8 cellular contexts compared by ENCODE assay signal in the genomic region with DNA sequence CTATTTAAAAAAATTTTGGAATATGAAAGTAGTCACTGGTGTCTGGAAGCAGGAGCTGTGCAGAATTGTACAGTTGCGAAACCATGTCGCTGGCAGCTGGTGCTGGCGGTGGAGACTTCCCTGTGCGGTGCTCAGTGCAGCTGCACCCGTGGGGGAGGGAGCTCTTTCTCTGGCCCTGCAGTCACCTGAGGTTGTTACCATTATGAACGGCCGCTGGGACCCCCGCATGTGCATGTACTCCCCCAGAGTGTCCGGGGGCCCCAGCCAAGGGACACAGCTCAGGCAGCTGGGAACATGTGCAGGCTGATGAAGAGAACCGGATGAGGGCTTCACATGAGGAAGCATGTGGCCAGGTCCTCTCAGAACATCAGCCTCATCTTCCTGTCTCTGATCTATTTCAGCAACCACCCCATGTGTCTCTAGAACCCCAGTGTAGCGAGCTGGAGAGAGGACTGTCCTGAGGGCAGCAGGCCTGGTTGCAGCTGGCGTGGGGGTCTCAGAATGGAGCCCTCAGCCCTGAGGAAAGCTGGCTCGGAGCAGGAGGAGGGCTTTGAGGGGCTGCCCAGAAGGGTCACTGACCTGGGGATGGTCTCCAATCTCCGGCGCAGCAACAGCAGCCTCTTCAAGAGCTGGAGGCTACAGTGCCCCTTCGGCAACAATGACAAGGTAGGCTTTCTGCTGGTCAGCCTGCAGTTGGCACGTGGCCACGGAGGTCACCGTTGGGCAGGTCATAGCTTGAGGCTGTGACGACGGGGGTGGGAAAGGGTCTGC. TPM values are rescaled to one million over a fixed set of nuclear protein-coding genes. Genes with fewer than 3 reads are reported as not detected.
A peak's percentile ranks its signal among the peaks of the same experiment; 100 is the strongest.
DNase-seq lines count a peak whose midpoint lies in the region; ATAC-seq and TF ChIP-seq lines count a peak whose summit lies in the region.

TSS of gene TRPM2 (plus strand) at position 422 of the 771 bp plus-strand sequence. CDS start at position 502, 80 bp downstream.

- H3K27me3 Mint-ChIP-seq in activated T-cell treated with anti-CD3 and anti-CD28 coated beads, Interleukin-2, amount 50 U/mL, for 4 hours (ENCODE audit: low read depth), result peaks cover 15% of the 10 kb centered on the region

- no peak for TF ChIP-seq POLR2A in ovary (IDR thresholded peaks at IDR 0.05)

- no peaks in the 10 kb centered on the region for H3K79me2 ChIP-seq in DOHH2 (ENCODE audit: control insufficient read depth, low read length)

- H3K27ac ChIP-seq in DOHH2 (ENCODE audit: low read depth, low read length), result no peak within 1 kb of the TSS
- H3K27ac ChIP-seq in layer of hippocampus (ENCODE audit: low read depth, low read length), result peak within 1 kb of the TSS; percentile 46
- H3K27ac ChIP-seq in ovary, result no peak within 1 kb of the TSS
- no peak within 1 kb of the TSS for H3K27ac ChIP-seq in foreskin keratinocyte

- no peaks in the 10 kb centered on the region for H4K20me1 ChIP-seq in DOHH2 (ENCODE audit: control insufficient read depth, insufficient read depth, low read depth, low read length)

- 40 to 41% (median 40%) methylated on average over 20 to 21 of the region's 21 CpGs for WGBS in ovary, 3 donors

- H3F3A ChIP-seq in DOHH2 (ENCODE audit: control insufficient read depth, insufficient read depth), result no peaks in the 10 kb centered on the region

- H3K4me1 ChIP-seq in DOHH2 (ENCODE audit: control insufficient read depth, low read length) (peaks cover 30% of the 10 kb centered on the region), ovary (ENCODE audit: insufficient read depth) (no peaks in the 10 kb centered on the region), foreskin keratinocyte (no peaks in the 10 kb centered on the region)

- intact Hi-C loops in ovary (cut with DNase I), result loop anchor here in 1 of 4 donors (10.0 kb wide), 1 partner anchor 111 kb away; no protein-coding TSS in a partner anchor

- no peaks in the 10 kb centered on the region for H3K36me3 Mint-ChIP-seq in activated T-cell treated with anti-CD3 and anti-CD28 coated beads, Interleukin-2, amount 50 U/mL, for 4 hours (ENCODE audit: insufficient read depth)

- H3K9me2 ChIP-seq in DOHH2 (replicated peaks; ENCODE audit: control insufficient read depth, low read length), result no peaks in the 10 kb centered on the region

- peaks cover 41% of the 10 kb centered on the region for H3K4me1 Mint-ChIP-seq in activated T-cell treated with anti-CD3 and anti-CD28 coated beads, Interleukin-2, amount 50 U/mL, for 4 hours (ENCODE audit: low read depth)

- H3K36me3 ChIP-seq in DOHH2 (ENCODE audit: control insufficient read depth, low read length), result no peaks in the 10 kb centered on the region
- H3K36me3 ChIP-seq in ovary, result no peaks in the 10 kb centered on the region

- no peaks in the 10 kb centered on the region for H3K9me3 Mint-ChIP-seq in activated T-cell treated with anti-CD3 and anti-CD28 coated beads, Interleukin-2, amount 50 U/mL, for 4 hours

- ATAC-seq in HG03354 (IDR thresholded peaks at IDR 0.05; ENCODE audit: poor library complexity, severe bottlenecking, unreplicated experiment) (peak; percentile 66), foreskin keratinocyte (no peak)
- peak; percentile 41 to 71 for ATAC-seq in activated T-cell treated with anti-CD3 and anti-CD28 coated beads, Interleukin-2, amount 50 U/mL, for 4 hours

- H3K27me3 ChIP-seq in DOHH2 (ENCODE audit: control insufficient read depth, low read length), result no peaks in the 10 kb centered on the region
- peaks cover 17% of the 10 kb centered on the region for H3K27me3 ChIP-seq in layer of hippocampus (ENCODE audit: control insufficient read depth, insufficient read depth, low read length)
- no peaks in the 10 kb centered on the region for H3K27me3 ChIP-seq in ovary
- H3K27me3 ChIP-seq in foreskin keratinocyte, result peaks cover 35% of the 10 kb centered on the region

- peak; percentile 29 for DNase-seq in activated T-cell treated with anti-CD3 and anti-CD28 coated beads, Interleukin-2, amount 50 U/mL, for 4 hours
- DNase-seq in SW 1271 (lab: John Stamatoyannopoulos, UW) (no peak), ovary (no peak), NCI-H2081 (lab: John Stamatoyannopoulos, UW) (no peak), foreskin keratinocyte (no peak)

- H3K4me3 Mint-ChIP-seq in activated T-cell treated with anti-CD3 and anti-CD28 coated beads, Interleukin-2, amount 50 U/mL, for 4 hours, result peak within 1 kb of the TSS; percentile 62

- H3K4me3 ChIP-seq in DOHH2 (ENCODE audit: low read length) (no peak within 1 kb of the TSS), ovary (no peak within 1 kb of the TSS)

- H3K9me3 ChIP-seq in DOHH2 (ENCODE audit: control insufficient read depth, insufficient read depth, low read length) (no peaks in the 10 kb centered on the region), ovary (no peaks in the 10 kb centered on the region)

- no peak for TF ChIP-seq EP300 in ovary (IDR thresholded peaks at IDR 0.05)

- H3K4me2 ChIP-seq in DOHH2 (ENCODE audit: low read length), result peak within 1 kb of the TSS; percentile 44

- TF ChIP-seq CTCF in DOHH2 (IDR thresholded peaks at IDR 0.05; ENCODE audit: low read depth, low read length, poor library complexity, severe bottlenecking), result no peak
- TF ChIP-seq CTCF in ovary (IDR thresholded peaks at IDR 0.05), result no peak
- TF ChIP-seq CTCF in foreskin keratinocyte (conservative IDR thresholded peaks at IDR 0.05), result no peak

RNA-seq across cellular contexts. Expression of gene TRPM2, which starts in this region (rescaled TPM):
- 10 to 100 TPM in 1 of 3 donors, 1 to 10 TPM in 1, under 1 TPM in 1; 0.95 to 21.6 (median 2.5) TPM for total RNA-seq in activated T-cell treated with anti-CD3 and anti-CD28 coated beads, Interleukin-2, amount 50 U/mL, for 4 hours
- total RNA-seq in ovary (1 to 10 TPM in 6 of 7 donors, under 1 TPM in 1; 0.48 to 7.0 (median 2.1) TPM), foreskin keratinocyte (1.1 and 2.5 TPM in 2 replicates)
- polyA plus RNA-seq in ovary (1 to 10 TPM; 1.3 to 1.6 TPM), foreskin keratinocyte (1.5 and 3.4 TPM in 2 replicates)
